ENCODE assay signal across 7 cellular contexts in genomic region chr7:157933219-157934155, GRCh38.
DNase-seq lines count a peak whose midpoint lies in the region; ATAC-seq, FAIRE-seq and TF ChIP-seq lines count a peak whose summit lies in the region.
"Not testable (repeated sequence)": the region's sequence is repeated elsewhere in the genome, so short reads cannot be mapped to it uniquely, and the experiment has no call there.

No MANE protein-coding gene starts in this region.

- H3K9ac ChIP-seq in HepG2 (ENCODE audit: insufficient read depth, low read depth, low read length) = not testable (repeated sequence)

- peaks cover 23% of the 10 kb centered on the region for H3K9me3 ChIP-seq in HepG2 (ENCODE audit: low read length)

- DNase-seq in Caki2 (ENCODE audit: low read depth) = peak; percentile 8
- peak; percentile 6 for DNase-seq in HT-29 (ENCODE audit: low spot score)
- DNase-seq in NCI-H1436 (lab: John Stamatoyannopoulos, UW) = peak; percentile 42
- peak; percentile 26 for DNase-seq in RPMI7951 (ENCODE audit: low read depth)
- peak; percentile 28 for DNase-seq in activated CD8-positive, alpha-beta memory T cell treated with anti-CD3 and anti-CD28 coated beads, Interleukin-2, amount 10 ng/mL, durations not matched to agents 7 days and 5 days
- DNase-seq in activated naive CD8-positive, alpha-beta T cell treated with anti-CD3 and anti-CD28 coated beads for 36 hours; HepG2 (ENCODE audit: low spot score): not testable (repeated sequence)

- H3K4me3 Mint-ChIP-seq in activated CD8-positive, alpha-beta memory T cell treated with anti-CD3 and anti-CD28 coated beads, Interleukin-2, amount 10 ng/mL, durations not matched to agents 7 days and 5 days; activated naive CD8-positive, alpha-beta T cell treated with anti-CD3 and anti-CD28 coated beads for 36 hours: not testable (repeated sequence)

- not testable (repeated sequence) for H3K36me3 ChIP-seq in HepG2 (replicated peaks in 1 of 2; ENCODE audit: control insufficient read depth in 1 of 2, insufficient read depth in 2 of 2, low read length in 2 of 2)

- intact Hi-C loops in HepG2 (cut with micrococcal nuclease; ENCODE audit: unreplicated experiment) = not testable (repeated sequence)

- FAIRE-seq in HepG2 (lab: Jason Lieb, UNC) = not testable (repeated sequence)

- H3K4me1 Mint-ChIP-seq in activated CD8-positive, alpha-beta memory T cell treated with anti-CD3 and anti-CD28 coated beads, Interleukin-2, amount 10 ng/mL, durations not matched to agents 7 days and 5 days = not testable (repeated sequence)
- H3K4me1 Mint-ChIP-seq in activated naive CD8-positive, alpha-beta T cell treated with anti-CD3 and anti-CD28 coated beads for 36 hours = peaks cover 11% of the 10 kb centered on the region

- not testable (repeated sequence) for TF ChIP-seq EP300 in HepG2 (IDR thresholded peaks at IDR 0.05; ENCODE audit: low read depth in 2 of 2, low read length in 2 of 2); HepG2 (CRISPR knock-in tag; IDR thresholded peaks at IDR 0.05; ENCODE audit: borderline replicate concordance)

- not testable (repeated sequence) for H3K79me2 ChIP-seq in HepG2 (ENCODE audit: insufficient read depth, low read length)

- H3K36me3 Mint-ChIP-seq in activated CD8-positive, alpha-beta memory T cell treated with anti-CD3 and anti-CD28 coated beads, Interleukin-2, amount 10 ng/mL, durations not matched to agents 7 days and 5 days; activated naive CD8-positive, alpha-beta T cell treated with anti-CD3 and anti-CD28 coated beads for 36 hours: not testable (repeated sequence)

- not testable (repeated sequence) for H3K27ac ChIP-seq in HepG2 (ENCODE audit: extremely low read length, insufficient read depth, low read length)

- BruUV-seq in HepG2 (replicated peaks; lab: Mats Ljungman, UMichigan) = not testable (repeated sequence)

- peaks cover 13% of the 10 kb centered on the region; the same call in 1 of the 2 replicates for H4K20me1 ChIP-seq in HepG2 (ENCODE audit: insufficient read depth, low read length)

- not testable (repeated sequence) for TF ChIP-seq POLR2A in HepG2 (IDR thresholded peaks at IDR 0.05; ENCODE audit: insufficient read depth in 1 of 2, low read depth in 2 of 2, low read length in 2 of 2)

- H3K27ac Mint-ChIP-seq in activated CD8-positive, alpha-beta memory T cell treated with anti-CD3 and anti-CD28 coated beads, Interleukin-2, amount 10 ng/mL, durations not matched to agents 7 days and 5 days = not testable (repeated sequence)
- peak overlapping the region; percentile 68 for H3K27ac Mint-ChIP-seq in activated naive CD8-positive, alpha-beta T cell treated with anti-CD3 and anti-CD28 coated beads for 36 hours

- in situ Hi-C loops in Caki2 (cut with HindIII; ENCODE audit: low pct_unique_long_range_greater_than_20kb, low sequenced_read_pairs); HepG2 (cut with HindIII; ENCODE audit: extremely low pct_ligation_motif_present, low pct_unique_long_range_greater_than_20kb): not testable (repeated sequence)

- POLR2A ChIA-PET in HepG2 (lab: Yijun Ruan, JAX) = not testable (repeated sequence)

- not testable (repeated sequence) for TF ChIP-seq RAD21 in HepG2 (CRISPR knock-in tag; IDR thresholded peaks at IDR 0.05)

- TF ChIP-seq CTCF in HepG2 (CRISPR knock-in tag; IDR thresholded peaks at IDR 0.05) = not testable (repeated sequence)

- H3K4me1 ChIP-seq in HepG2 (ENCODE audit: insufficient read depth, low read length) = not testable (repeated sequence)

- H3K9me3 Mint-ChIP-seq in activated CD8-positive, alpha-beta memory T cell treated with anti-CD3 and anti-CD28 coated beads, Interleukin-2, amount 10 ng/mL, durations not matched to agents 7 days and 5 days (ENCODE audit: low read depth) = peaks cover 32% of the 10 kb centered on the region
- H3K9me3 Mint-ChIP-seq in activated naive CD8-positive, alpha-beta T cell treated with anti-CD3 and anti-CD28 coated beads for 36 hours = peaks cover 13% of the 10 kb centered on the region

- H3K4me2 ChIP-seq in HepG2 (ENCODE audit: low read depth, low read length) = not testable (repeated sequence)

- not testable (repeated sequence) for H3K4me3 ChIP-seq in HepG2 (replicated peaks in 1 of 3; ENCODE audit: insufficient read depth in 1 of 3, low read depth in 2 of 3, low read length in 3 of 3)

- not testable (repeated sequence) for H3K27me3 Mint-ChIP-seq in activated CD8-positive, alpha-beta memory T cell treated with anti-CD3 and anti-CD28 coated beads, Interleukin-2, amount 10 ng/mL, durations not matched to agents 7 days and 5 days
- peaks cover 11% of the 10 kb centered on the region for H3K27me3 Mint-ChIP-seq in activated naive CD8-positive, alpha-beta T cell treated with anti-CD3 and anti-CD28 coated beads for 36 hours

- 92% methylated on average over 4 of the region's 6 CpGs for WGBS in HepG2 (ENCODE audit: low lambda C conversion rate)

- CTCF ChIA-PET in activated CD8-positive, alpha-beta memory T cell treated with anti-CD3 and anti-CD28 coated beads, Interleukin-2, amount 10 ng/mL, durations not matched to agents 7 days and 5 days (lab: Charles Lee); HepG2 (lab: Yijun Ruan, JAX; ENCODE audit: low intra/inter-chr PET ratio, low total read pairs): not testable (repeated sequence)

- not testable (repeated sequence) for H3K27me3 ChIP-seq in HepG2 (ENCODE audit: control insufficient read depth in 1 of 2, insufficient read depth in 2 of 2, low read length in 2 of 2)

- ATAC-seq in activated CD8-positive, alpha-beta memory T cell treated with anti-CD3 and anti-CD28 coated beads, Interleukin-2, amount 10 ng/mL, durations not matched to agents 7 days and 5 days; HepG2: not testable (repeated sequence)

- not testable (repeated sequence) for H2AFZ ChIP-seq in HepG2 (ENCODE audit: low read length)

TF ChIP-seq in HepG2, 621 proteins besides CTCF, POLR2A, EP300 and RAD21:
- peak; percentile 82 for TF ChIP-seq FOSL2 (CRISPR knock-in tag; IDR thresholded peaks at IDR 0.05)
- TF ChIP-seq PBX2 (CRISPR knock-in tag; IDR thresholded peaks at IDR 0.05) = peak; percentile 73
- peak; percentile 84; the same call in 1 of the 2 replicates for TF ChIP-seq ZSCAN25 (CRISPR knock-in tag; IDR thresholded peaks at IDR 0.05)
